18 cellular contexts compared by ENCODE assay signal in the genomic region with DNA sequence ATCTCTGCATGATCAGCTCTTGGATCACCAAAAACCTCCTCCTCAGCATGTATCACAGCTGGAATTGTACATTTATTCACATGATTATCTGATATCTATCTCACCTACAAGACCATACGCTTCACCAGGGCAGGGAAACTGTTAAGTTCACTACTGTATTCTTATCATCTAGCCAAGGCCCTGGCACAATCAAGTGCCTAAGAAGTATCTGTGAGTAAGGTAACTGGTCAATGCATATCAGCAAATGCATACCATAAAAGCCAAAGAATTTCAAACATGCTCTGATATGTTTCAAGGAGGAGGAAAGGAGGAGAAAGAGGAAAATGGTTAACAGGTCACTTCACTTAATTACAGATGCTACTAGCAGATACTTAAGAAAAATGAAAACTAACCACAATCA.
DNase-seq lines count a peak whose midpoint lies in the region; ATAC-seq and TF ChIP-seq lines count a peak whose summit lies in the region.
"Had no signal": no experiment of that assay in that cellular context is flagged by ENCODE, and none has a peak within 500 bp of the region (broad histone marks: within the 10 kb centered on the region; RNA-seq: fewer than 3 reads in every experiment).

No MANE protein-coding gene starts in this region.

- H3K79me2 ChIP-seq in OCI-LY1 (ENCODE audit: insufficient read depth, low read length): no peaks in the 10 kb centered on the region

- H3K36me3 ChIP-seq in cardiac muscle cell: peaks cover 7% of the 10 kb centered on the region
- H3K36me3 ChIP-seq in OCI-LY1 (ENCODE audit: insufficient read depth, low read length): peaks cover 6% of the 10 kb centered on the region; the same call in 1 of the 2 replicates
- no peaks in the 10 kb centered on the region for H3K36me3 ChIP-seq in urinary bladder (ENCODE audit: insufficient read depth)
- peaks cover 0 to 14% of the 10 kb centered on the region in 2 donors for H3K36me3 ChIP-seq in gastroesophageal sphincter

- ATAC-seq in Right ventricle myocardium superior (ENCODE audit: poor library complexity) (no peak), foreskin keratinocyte (no peak), GM21786 (IDR thresholded peaks at IDR 0.05; ENCODE audit: unreplicated experiment) (no peak), gastroesophageal sphincter (no peak), GM21447 (IDR thresholded peaks at IDR 0.05; ENCODE audit: unreplicated experiment) (no peak)

- H3K4me1 ChIP-seq in cardiac muscle cell (ENCODE audit: low read depth): peaks cover 27% of the 10 kb centered on the region
- peaks cover 53% of the 10 kb centered on the region for H3K4me1 ChIP-seq in OCI-LY1 (ENCODE audit: insufficient read depth, low read length, severe bottlenecking)
- H3K4me1 ChIP-seq in foreskin keratinocyte: peaks cover 12% of the 10 kb centered on the region
- no peaks in the 10 kb centered on the region for H3K4me1 ChIP-seq in urinary bladder (ENCODE audit: insufficient read depth)
- no peaks in the 10 kb centered on the region for H3K4me1 ChIP-seq in gastroesophageal sphincter

- 0 out of 2 replicates have a peak, but pooled peaks cover 4% of the 10 kb centered on the region for H3F3A ChIP-seq in OCI-LY1 (ENCODE audit: insufficient read depth, low read length)

- TF ChIP-seq POLR2A in gastroesophageal sphincter (IDR thresholded peaks at IDR 0.05): no peak

- H3K27me3 ChIP-seq in cardiac muscle cell: no peaks in the 10 kb centered on the region
- H3K27me3 ChIP-seq in OCI-LY1 (ENCODE audit: insufficient read depth, low read length): no peaks in the 10 kb centered on the region
- no peaks in the 10 kb centered on the region for H3K27me3 ChIP-seq in foreskin keratinocyte
- no peaks in the 10 kb centered on the region for H3K27me3 ChIP-seq in gastroesophageal sphincter

- H3K4me3 ChIP-seq in cardiac muscle cell (no peak overlapping the region), OCI-LY1 (ENCODE audit: low read depth, low read length, poor library complexity, severe bottlenecking) (no peak overlapping the region), urinary bladder (ENCODE audit: low read depth, low read length) (no peak overlapping the region), gastroesophageal sphincter (no peak overlapping the region)
- H3K4me3 ChIP-seq: PC-9 had no signal

- H3K27ac ChIP-seq in cardiac muscle cell: peak overlapping the region; percentile 90
- H3K27ac ChIP-seq in OCI-LY1 (ENCODE audit: low read depth, low read length, poor library complexity, severe bottlenecking): peak overlapping the region; percentile 95
- H3K27ac ChIP-seq in foreskin keratinocyte: no peak overlapping the region
- H3K27ac ChIP-seq in urinary bladder (ENCODE audit: low read depth): peak overlapping the region; percentile 18
- no peak overlapping the region for H3K27ac ChIP-seq in gastroesophageal sphincter
- H3K27ac ChIP-seq: PC-9, RWPE1 had no signal

- WGBS in urinary bladder: 79% methylated on average over 1 of the region's 1 CpG
- WGBS in gastroesophageal sphincter (ENCODE audit: low coverage in 1 of 2), 2 donors: 100% methylated on average over 1 of the region's 1 CpG; no CpG with 5 or more reads in 1 of the 2 donors

- no peaks in the 10 kb centered on the region for H4K20me1 ChIP-seq in OCI-LY1 (ENCODE audit: insufficient read depth, low read length)

- DNase-seq in cardiac muscle cell (ENCODE audit: low read depth in 1 of 2, low spot score in 1 of 2): peak in 1 of 2 donors; percentile 47
- DNase-seq in Right ventricle myocardium superior: no peak
- peak; percentile 12 to 44 for DNase-seq in foreskin keratinocyte
- DNase-seq: 8988T; CD4-positive, alpha-beta memory T cell; H9; KG1; MV-4-11; NCI-H1694 treated with DMSO at 0.1 percent for 48 hours; NCI-H510A; NCI-H774; PC-9 had no signal

- H2AFZ ChIP-seq in OCI-LY1 (ENCODE audit: low read length): no peak overlapping the region
- H2AFZ ChIP-seq: PC-9 had no signal

- TF ChIP-seq CTCF in cardiac muscle cell (IDR thresholded peaks at IDR 0.05; ENCODE audit: low read depth, low read length) (no peak), OCI-LY1 (IDR thresholded peaks at IDR 0.05; ENCODE audit: low read length) (no peak), foreskin keratinocyte (conservative IDR thresholded peaks at IDR 0.05) (no peak), gastroesophageal sphincter (IDR thresholded peaks at IDR 0.05) (no peak)

- intact Hi-C loops in Right ventricle myocardium superior (cut with DNase I): no loop called here

- no peak overlapping the region for H3K9ac ChIP-seq in OCI-LY1 (ENCODE audit: low read length)

- no peak overlapping the region for H3K4me2 ChIP-seq in OCI-LY1 (ENCODE audit: low read length)
- H3K4me2 ChIP-seq: PC-9 had no signal

- TF ChIP-seq EP300 in gastroesophageal sphincter (IDR thresholded peaks at IDR 0.05): no peak

- no peaks in the 10 kb centered on the region for H3K9me2 ChIP-seq in OCI-LY1 (ENCODE audit: low read depth, low read length)

- no peaks in the 10 kb centered on the region for H3K9me3 ChIP-seq in cardiac muscle cell (ENCODE audit: low read depth)
- no peaks in the 10 kb centered on the region for H3K9me3 ChIP-seq in OCI-LY1 (ENCODE audit: low read length)
- H3K9me3 ChIP-seq in gastroesophageal sphincter: no peaks in the 10 kb centered on the region

Comparison
In these comparisons a context has a peak if more than half of its experiments do, and no peak if none do; other contexts are left out.
1. H3K27ac ChIP-seq: peak in cardiac muscle cell (single experiment), OCI-LY1 (single experiment) and urinary bladder (single experiment); none in foreskin keratinocyte (single experiment) and gastroesophageal sphincter (0 of 4).